Comparison of ENCODE assay signal across 22 cellular contexts in genomic region chr1:229005556-229005955, GRCh38.
"Had no signal": no experiment of that assay in that cellular context is flagged by ENCODE, and none has a peak within 500 bp of the region (broad histone marks: within the 10 kb centered on the region; RNA-seq: fewer than 3 reads in every experiment).

No MANE protein-coding gene starts in this region.

- H3K4me1 ChIP-seq: colonic mucosa, esophagus squamous epithelium, gastrocnemius medialis, lower lobe of right lung had no signal

- H3K36me3 ChIP-seq: colonic mucosa, esophagus squamous epithelium, gastrocnemius medialis, heart right ventricle, left lung, lower lobe of right lung had no signal

- H3K27ac Mint-ChIP-seq: dendritic cell treated with granulocyte-macrophage colony-stimulating factor and Interleukin-4, amounts not matched to agents 40 ng/mL and 50 ng/mL, for 4 days; effector memory CD8-positive, alpha-beta T cell; endodermal cell; mesothelial cell of epicardium had no signal

- H3K27me3 Mint-ChIP-seq: effector memory CD8-positive, alpha-beta T cell had no signal

- H3K27ac ChIP-seq: colonic mucosa, epithelial cell of prostate, esophagus squamous epithelium, gastrocnemius medialis, heart right ventricle, left lung, lower lobe of right lung had no signal

- H3K9me3 ChIP-seq: colonic mucosa, esophagus squamous epithelium, gastrocnemius medialis, heart right ventricle, left lung, lower lobe of right lung, mucosa of descending colon had no signal

- ATAC-seq: effector memory CD8-positive, alpha-beta T cell; gastrocnemius medialis; heart right ventricle; left cardiac atrium; left lung; left ventricle myocardium superior; lower lobe of right lung; mucosa of descending colon had no signal

- H3K4me3 ChIP-seq: colonic mucosa, esophagus squamous epithelium, gastrocnemius medialis, heart right ventricle, left lung, lower lobe of right lung, mucosa of descending colon had no signal

- H3K4me3 Mint-ChIP-seq: dendritic cell treated with granulocyte-macrophage colony-stimulating factor and Interleukin-4, amounts not matched to agents 40 ng/mL and 50 ng/mL, for 4 days; effector memory CD8-positive, alpha-beta T cell; endodermal cell; mesothelial cell of epicardium had no signal

- H3K27me3 ChIP-seq: colonic mucosa, gastrocnemius medialis, left lung had no signal

- H3K36me3 Mint-ChIP-seq: mesothelial cell of epicardium had no signal

- H3K9me3 Mint-ChIP-seq: dendritic cell treated with granulocyte-macrophage colony-stimulating factor and Interleukin-4, amounts not matched to agents 40 ng/mL and 50 ng/mL, for 4 days; effector memory CD8-positive, alpha-beta T cell; endodermal cell; mesothelial cell of epicardium had no signal

- DNase-seq: colonic mucosa; cortex of kidney; effector CD8-positive, alpha-beta T cell; effector memory CD8-positive, alpha-beta T cell; endodermal cell; erythroblast; esophagus squamous epithelium; foreskin fibroblast; foreskin melanocyte; gastrocnemius medialis; glutamatergic neuron; head of caudate nucleus; heart right ventricle; hippocampal formation; left cardiac atrium; left lung; left ventricle myocardium superior; lower lobe of right lung; mucosa of descending colon had no signal
